ENCODE assay signal across 22 cellular contexts in genomic region chr7:66757939-66758338, GRCh38. TPM values are rescaled to one million over a fixed set of nuclear protein-coding genes. Genes with fewer than 3 reads are reported as not detected.
DNase-seq lines count a peak whose midpoint lies in the region; ATAC-seq and TF ChIP-seq lines count a peak whose summit lies in the region.
"Had no signal": no experiment of that assay in that cellular context is flagged by ENCODE, and none has a peak within 500 bp of the region (broad histone marks: within the 10 kb centered on the region; RNA-seq: fewer than 3 reads in every experiment).

No MANE protein-coding gene starts in this region.

- peaks cover 22% of the 10 kb centered on the region for H3K4me1 Mint-ChIP-seq in activated T-helper 17 cell treated with anti-CD3 and anti-CD28 coated beads, Interleukin-2, amount 50 U/mL, for 72 hours
- H3K4me1 Mint-ChIP-seq in immature natural killer cell = peaks cover 52 to 70% of the 10 kb centered on the region in 2 donors

- H4K20me1 ChIP-seq in BLaER1 treated with 17β-estradiol and CSF1 and Interleukin-3, amounts not matched to agents 10 nM and 100 nM = peaks cover 8 to 76% (median 29%) of the 10 kb centered on the region in 11 experiments; a peak in 13 of 22 replicates

- H3K4me3 Mint-ChIP-seq in activated T-helper 17 cell treated with anti-CD3 and anti-CD28 coated beads, Interleukin-2, amount 50 U/mL, for 72 hours = peak overlapping the region; percentile 57
- H3K4me3 Mint-ChIP-seq in immature natural killer cell = peak overlapping the region in 1 of 5 donors; percentile 78

- no peaks in the 10 kb centered on the region for H3K9me3 Mint-ChIP-seq in activated T-helper 17 cell treated with anti-CD3 and anti-CD28 coated beads, Interleukin-2, amount 50 U/mL, for 72 hours
- H3K9me3 Mint-ChIP-seq in immature natural killer cell = no peaks in the 10 kb centered on the region
- H3K9me3 Mint-ChIP-seq: IgD-negative memory B cell had no signal

- H3K27me3 ChIP-seq in BLaER1 treated with 17β-estradiol and CSF1 and Interleukin-3, amounts not matched to agents 10 nM and 100 nM = no peaks in the 10 kb centered on the region
- H3K27me3 ChIP-seq in neutrophil = no peaks in the 10 kb centered on the region
- H3K27me3 ChIP-seq: BLaER1, MG63 had no signal

- TF ChIP-seq CTCF in neutrophil (IDR thresholded peaks at IDR 0.05) = no peak

- H3K36me3 ChIP-seq in BLaER1 treated with 17β-estradiol and CSF1 and Interleukin-3, amounts not matched to agents 10 nM and 100 nM = peaks cover 16 to 46% (median 37%) of the 10 kb centered on the region in 11 experiments; a peak in 20 of 22 replicates
- no peaks in the 10 kb centered on the region for H3K36me3 ChIP-seq in neutrophil
- H3K36me3 ChIP-seq: MG63 had no signal

- H3K4me2 ChIP-seq in BLaER1 treated with 17β-estradiol and CSF1 and Interleukin-3, amounts not matched to agents 10 nM and 100 nM = peak overlapping the region in 10 of 11 experiments; percentile 20 to 72 (median 52); a peak in 16 of 22 replicates
- H3K4me2 ChIP-seq: A549, BLaER1 had no signal

- peak overlapping the region; percentile 46 to 77 (median 67); a peak in 19 of 22 replicates for H3K27ac ChIP-seq in BLaER1 treated with 17β-estradiol and CSF1 and Interleukin-3, amounts not matched to agents 10 nM and 100 nM
- H3K27ac ChIP-seq in neutrophil = peak overlapping the region; percentile 97
- H3K27ac ChIP-seq: A549, BLaER1 had no signal

- peaks cover 6 to 44% (median 30%) of the 10 kb centered on the region in 10 experiments; a peak in 19 of 20 replicates for H3K4me1 ChIP-seq in BLaER1 treated with 17β-estradiol and CSF1 and Interleukin-3, amounts not matched to agents 10 nM and 100 nM
- peaks cover 80 to 84% of the 10 kb centered on the region in 2 experiments for H3K4me1 ChIP-seq in neutrophil (ENCODE audit: control insufficient read depth in 1 of 2, insufficient read depth in 1 of 2, low read depth in 1 of 2, low read length in 1 of 2)
- H3K4me1 ChIP-seq: A549 had no signal

- no peak for ATAC-seq in activated T-helper 17 cell treated with anti-CD3 and anti-CD28 coated beads, Interleukin-2, amount 50 U/mL, for 72 hours (replicated peaks)
- no peak for ATAC-seq in HG03521 (IDR thresholded peaks at IDR 0.05; ENCODE audit: unreplicated experiment)
- ATAC-seq: A549 had no signal

- peaks cover 15% of the 10 kb centered on the region for H3K36me3 Mint-ChIP-seq in activated T-helper 17 cell treated with anti-CD3 and anti-CD28 coated beads, Interleukin-2, amount 50 U/mL, for 72 hours (ENCODE audit: low read depth)
- no peaks in the 10 kb centered on the region for H3K36me3 Mint-ChIP-seq in immature natural killer cell
- H3K36me3 Mint-ChIP-seq: IgD-negative memory B cell had no signal

- peak overlapping the region in 4 of 11 experiments; percentile 18 to 38 (median 28); a peak in 4 of 22 replicates for H3K9ac ChIP-seq in BLaER1 treated with 17β-estradiol and CSF1 and Interleukin-3, amounts not matched to agents 10 nM and 100 nM
- H3K9ac ChIP-seq: BLaER1 had no signal

- DNase-seq in immature natural killer cell (no peak), HCEC 1CT (no peak), NCI-H345 treated with DMSO at 0.1 percent for 48 hours (lab: John Stamatoyannopoulos, UW; ENCODE audit: unreplicated experiment) (no peak), NCI-H2196 (lab: John Stamatoyannopoulos, UW; ENCODE audit: unreplicated experiment) (no peak)
- DNase-seq: DMS79; Karpas-422; MG63; NCI-H1048; NCI-H1436; NCI-H2029; NCI-H446 treated with DMSO at 0.1 percent for 48 hours; NCI-H748 treated with DMSO at 0.1 percent for 48 hours; NK-92 treated with Interleukin-12 subunit alpha and Interleukin-12 subunit beta, amount 100 ng/mL, for 24 hours; SHP77 had no signal

- H3K4me3 ChIP-seq in BLaER1 treated with 17β-estradiol and CSF1 and Interleukin-3, amounts not matched to agents 10 nM and 100 nM = 0 out of 20 replicates have a peak overlapping the region, but pooled peaks of 1 of the 10 experiments have one; percentile 14
- peak overlapping the region; percentile 25 to 46 for H3K4me3 ChIP-seq in neutrophil (ENCODE audit: low read depth in 1 of 2, low read length in 1 of 2)
- H3K4me3 ChIP-seq: A549, BLaER1, MG63, SK-N-MC had no signal

- peaks cover 6 to 54% (median 19%) of the 10 kb centered on the region in 11 experiments; a peak in 21 of 22 replicates for H3K9me3 ChIP-seq in BLaER1 treated with 17β-estradiol and CSF1 and Interleukin-3, amounts not matched to agents 10 nM and 100 nM (replicated peaks in 1 of 11)
- H3K9me3 ChIP-seq in neutrophil = no peaks in the 10 kb centered on the region
- H3K9me3 ChIP-seq: A549, MG63 had no signal

- no peaks in the 10 kb centered on the region for H3K27me3 Mint-ChIP-seq in activated T-helper 17 cell treated with anti-CD3 and anti-CD28 coated beads, Interleukin-2, amount 50 U/mL, for 72 hours
- peaks cover 0 to 4% (median 2%) of the 10 kb centered on the region in 3 donors for H3K27me3 Mint-ChIP-seq in immature natural killer cell (ENCODE audit: low read depth in 3 of 3)
- H3K27me3 Mint-ChIP-seq: IgD-negative memory B cell had no signal

- no peak overlapping the region for H3K27ac Mint-ChIP-seq in activated T-helper 17 cell treated with anti-CD3 and anti-CD28 coated beads, Interleukin-2, amount 50 U/mL, for 72 hours
- peak overlapping the region in 5 of 6 donors; percentile 81 to 94 (median 86) for H3K27ac Mint-ChIP-seq in immature natural killer cell

RNA-seq across cellular contexts. Expression of gene RABGEF1, which starts 17.4 kb away (rescaled TPM):
- 10 to 100 TPM; 24.5 to 37.4 TPM for total RNA-seq in activated T-helper 17 cell treated with anti-CD3 and anti-CD28 coated beads, Interleukin-2, amount 50 U/mL, for 72 hours
- polyA plus RNA-seq in immature natural killer cell = 10 to 100 TPM; 13.8 to 30.3 (median 22.6) TPM
